ENCODE assay signal across 12 cellular contexts in the genomic region with DNA sequence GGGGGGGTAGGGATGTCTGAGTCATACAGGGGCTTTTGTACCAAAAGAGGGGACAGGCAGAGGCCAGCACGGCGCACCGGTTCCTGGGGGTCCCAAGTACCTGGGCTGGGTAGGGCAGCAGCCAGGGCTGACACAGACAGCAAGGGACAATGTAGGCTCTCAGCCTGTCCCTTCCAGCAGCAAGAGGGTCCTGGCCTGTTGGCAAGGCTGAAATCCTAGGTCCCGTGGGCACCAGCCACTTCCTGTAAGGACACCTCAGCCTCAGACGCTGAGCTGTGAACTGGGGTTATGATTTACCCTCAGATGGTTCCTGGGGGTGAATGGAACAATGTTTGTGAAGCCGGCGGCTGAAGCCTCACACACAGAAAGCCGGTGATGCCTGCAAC. TPM values are rescaled to one million over a fixed set of nuclear protein-coding genes. Genes with fewer than 3 reads are reported as not detected.
DNase-seq lines count a peak whose midpoint lies in the region; ATAC-seq, FAIRE-seq and TF ChIP-seq lines count a peak whose summit lies in the region.
"Had no signal": no experiment of that assay in that cellular context is flagged by ENCODE, and none has a peak within 500 bp of the region (broad histone marks: within the 10 kb centered on the region; RNA-seq: fewer than 3 reads in every experiment).

No MANE protein-coding gene starts in this region.

- H3K36me3 Mint-ChIP-seq in chondrocyte (ENCODE audit: low read depth) (no peaks in the 10 kb centered on the region), osteocyte (ENCODE audit: unreplicated experiment) (no peaks in the 10 kb centered on the region)

- CTCF ChIA-PET in A549 (lab: Yijun Ruan, JAX): interaction anchor here (1.0 to 6.3 kb wide), 8 partner anchors 11 to 86 kb away, joined by 3 to 44 read pairs (median 5); no protein-coding TSS in a partner anchor

- FAIRE-seq in A549 (lab: Jason Lieb, UNC) (no peak), small intestine (lab: Jason Lieb, UNC) (no peak)
- FAIRE-seq: bronchial epithelial cell had no signal

- H3K27me3 Mint-ChIP-seq in chondrocyte (ENCODE audit: low read depth) (no peaks in the 10 kb centered on the region), osteocyte (ENCODE audit: unreplicated experiment) (no peaks in the 10 kb centered on the region)

- H3K9me3 ChIP-seq in A549 (no peaks in the 10 kb centered on the region), small intestine (ENCODE audit: control insufficient read depth, low read depth) (no peaks in the 10 kb centered on the region)
- H3K9me3 ChIP-seq: vagina had no signal

- H3K27ac ChIP-seq in A549: peak overlapping the region; percentile 99
- no peak overlapping the region for H3K27ac ChIP-seq in small intestine (ENCODE audit: low read depth in 1 of 2, low read length in 1 of 2)
- no peak overlapping the region for H3K27ac ChIP-seq in mesendoderm (ENCODE audit: low read depth, low read length)
- H3K27ac ChIP-seq: vagina had no signal

- ATAC-seq in A549 (no peak), GM18861 (IDR thresholded peaks at IDR 0.05; ENCODE audit: unreplicated experiment) (no peak)

- TF ChIP-seq POLR2A in A549 (IDR thresholded peaks at IDR 0.05; ENCODE audit: low read length): no peak

- H3K27me3 ChIP-seq in H7 (ENCODE audit: control insufficient read depth, insufficient read depth, low read length): no peaks in the 10 kb centered on the region
- no peaks in the 10 kb centered on the region for H3K27me3 ChIP-seq in small intestine (ENCODE audit: control insufficient read depth in 2 of 2, insufficient read depth in 2 of 2, low read length in 2 of 2)
- H3K27me3 ChIP-seq in mesendoderm (ENCODE audit: insufficient read depth, low read length, poor library complexity): no peaks in the 10 kb centered on the region
- H3K27me3 ChIP-seq: vagina had no signal

- no peaks in the 10 kb centered on the region for H3K79me2 ChIP-seq in mesendoderm (ENCODE audit: control insufficient read depth, insufficient read depth, low read length)

- H2BK15ac ChIP-seq in mesendoderm (replicated peaks; ENCODE audit: low read depth): no peak overlapping the region

- H3K9me3 Mint-ChIP-seq in chondrocyte (ENCODE audit: low read depth) (no peaks in the 10 kb centered on the region), osteocyte (ENCODE audit: unreplicated experiment) (no peaks in the 10 kb centered on the region)
- H3K9me3 Mint-ChIP-seq: activated CD4-positive, alpha-beta memory T cell treated with anti-CD3 and anti-CD28 coated beads, Interleukin-2, amount 10 ng/mL, durations not matched to agents 7 days and 5 days had no signal

- no peak for TF ChIP-seq RAD21 in A549 (conservative IDR thresholded peaks at IDR 0.05 in 1 of 2, IDR thresholded peaks at IDR 0.05 in 1 of 2)

- no peaks in the 10 kb centered on the region for H3K36me3 ChIP-seq in H7 (replicated peaks; ENCODE audit: control insufficient read depth, insufficient read depth, low read length)
- H3K36me3 ChIP-seq in small intestine (ENCODE audit: control insufficient read depth in 2 of 2, insufficient read depth in 2 of 2, low read length in 2 of 2): no peaks in the 10 kb centered on the region
- no peaks in the 10 kb centered on the region for H3K36me3 ChIP-seq in mesendoderm (ENCODE audit: control insufficient read depth, insufficient read depth, low read length)

- H2BK120ac ChIP-seq in mesendoderm (ENCODE audit: low read depth, low read length): no peak overlapping the region

- 46% methylated on average over 5 of the region's 8 CpGs for WGBS in A549 (ENCODE audit: missing lambda C conversion rate)
- 61 to 77% (median 63%) methylated on average over 8 of the region's 8 CpGs for WGBS in small intestine, 3 donors
- WGBS in mesendoderm (ENCODE audit: extremely low coverage, insufficient coverage, low lambda C conversion rate): no CpG with 5 or more reads among the region's 8 CpGs

- H4K5ac ChIP-seq in mesendoderm (ENCODE audit: low read length): no peak overlapping the region

- TF ChIP-seq EP300 in A549 (IDR thresholded peaks at IDR 0.05): no peak

- no peak overlapping the region for H3K4me3 Mint-ChIP-seq in chondrocyte (ENCODE audit: unreplicated experiment)
- no peak overlapping the region for H3K4me3 Mint-ChIP-seq in osteocyte (ENCODE audit: unreplicated experiment)
- H3K4me3 Mint-ChIP-seq: activated CD4-positive, alpha-beta memory T cell treated with anti-CD3 and anti-CD28 coated beads, Interleukin-2, amount 10 ng/mL, durations not matched to agents 7 days and 5 days had no signal

- POLR2A ChIA-PET in A549 (lab: Yijun Ruan, JAX): no interaction called here

- H3K4me1 Mint-ChIP-seq in chondrocyte (ENCODE audit: low read depth): peaks cover 54% of the 10 kb centered on the region
- H3K4me1 Mint-ChIP-seq in osteocyte (ENCODE audit: unreplicated experiment): peaks cover 63% of the 10 kb centered on the region

- H3K4me3 ChIP-seq in A549 (peak overlapping the region; percentile 84), H7 (ENCODE audit: insufficient read depth, low read depth, low read length) (no peak overlapping the region), small intestine (ENCODE audit: low read depth in 1 of 2, low read length in 2 of 2) (no peak overlapping the region), mesendoderm (ENCODE audit: low read length) (no peak overlapping the region)
- H3K4me3 ChIP-seq: vagina had no signal

- H2AK5ac ChIP-seq in mesendoderm (ENCODE audit: low read length): no peak overlapping the region

- no peak for TF ChIP-seq CTCF in A549 (IDR thresholded peaks at IDR 0.05)
- no peak for TF ChIP-seq CTCF in chondrocyte (IDR thresholded peaks at IDR 0.05)
- TF ChIP-seq CTCF in osteocyte (IDR thresholded peaks at IDR 0.05): no peak

- no peak overlapping the region for H3K4ac ChIP-seq in mesendoderm (ENCODE audit: low read depth, low read length)

- no peak for DNase-seq in A549 (ENCODE audit: low read depth in 1 of 2, low spot score in 1 of 2)
- peak; percentile 40 for DNase-seq in H7
- DNase-seq in chondrocyte (ENCODE audit: low spot score): no peak
- DNase-seq in osteocyte (ENCODE audit: extremely low spot score, unreplicated experiment): peak; percentile 79
- DNase-seq in small intestine: no peak
- DNase-seq in mesendoderm: no peak
- no peak for DNase-seq in HuH-7.5 (ENCODE audit: low spot score)
- DNase-seq: activated CD4-positive, alpha-beta memory T cell treated with anti-CD3 and anti-CD28 coated beads, Interleukin-2, amount 10 ng/mL, durations not matched to agents 7 days and 5 days; T1000 had no signal

- H3K79me1 ChIP-seq in mesendoderm (ENCODE audit: low read length): no peaks in the 10 kb centered on the region

- H3K4me1 ChIP-seq in A549: peaks cover 76% of the 10 kb centered on the region
- peaks cover 3 to 10% of the 10 kb centered on the region in 2 donors for H3K4me1 ChIP-seq in small intestine (ENCODE audit: control insufficient read depth in 2 of 2, insufficient read depth in 1 of 2, low read depth in 1 of 2, low read length in 1 of 2)
- H3K4me1 ChIP-seq in mesendoderm (ENCODE audit: control insufficient read depth, low read depth, low read length): peaks cover 2% of the 10 kb centered on the region

- H3K18ac ChIP-seq in mesendoderm (ENCODE audit: low read length): no peak overlapping the region

- H3K4me2 ChIP-seq in A549 (peak overlapping the region; percentile 98), mesendoderm (ENCODE audit: low read length) (no peak overlapping the region)

- no peak overlapping the region for H3K9ac ChIP-seq in mesendoderm (ENCODE audit: low read length)

- no peak overlapping the region for H3K56ac ChIP-seq in mesendoderm (ENCODE audit: low read length)

- no peak overlapping the region for H3K23ac ChIP-seq in mesendoderm (ENCODE audit: low read length)

- no peak overlapping the region for H2BK5ac ChIP-seq in mesendoderm (ENCODE audit: low read length)

- H3K27ac Mint-ChIP-seq in chondrocyte (ENCODE audit: unreplicated experiment): peak overlapping the region; percentile 90
- H3K27ac Mint-ChIP-seq in osteocyte (ENCODE audit: unreplicated experiment): peak overlapping the region; percentile 86
- H3K27ac Mint-ChIP-seq: activated CD4-positive, alpha-beta memory T cell treated with anti-CD3 and anti-CD28 coated beads, Interleukin-2, amount 10 ng/mL, durations not matched to agents 7 days and 5 days had no signal

- H4K8ac ChIP-seq in mesendoderm (ENCODE audit: low read depth, low read length): no peak overlapping the region

TF ChIP-seq in A549, 52 proteins besides CTCF, POLR2A, EP300 and RAD21 (continues in another document):
- TF ChIP-seq JUNB (IDR thresholded peaks at IDR 0.05) (no peak), NFE2L2 (conservative IDR thresholded peaks at IDR 0.05; ENCODE audit: low read length) (no peak), ZNF302 (CRISPR knock-in tag; IDR thresholded peaks at IDR 0.05) (no peak), PHF8 (IDR thresholded peaks at IDR 0.05; ENCODE audit: borderline replicate concordance, low read depth) (no peak), ESRRA (IDR thresholded peaks at IDR 0.05; ENCODE audit: borderline replicate concordance, low read length) (no peak), FOSL2 (IDR thresholded peaks at IDR 0.05) (no peak), FOSL2 (CRISPR knock-in tag; IDR thresholded peaks at IDR 0.05) (no peak), EHMT2 (IDR thresholded peaks at IDR 0.05; ENCODE audit: low read depth) (no peak), KDM5A (IDR thresholded peaks at IDR 0.05) (no peak), CBX8 (IDR thresholded peaks at IDR 0.05) (no peak), FOXS1 (CRISPR knock-in tag; IDR thresholded peaks at IDR 0.05) (no peak), EHF (CRISPR knock-in tag; IDR thresholded peaks at IDR 0.05) (no peak)
- TF ChIP-seq, protein P1, sequence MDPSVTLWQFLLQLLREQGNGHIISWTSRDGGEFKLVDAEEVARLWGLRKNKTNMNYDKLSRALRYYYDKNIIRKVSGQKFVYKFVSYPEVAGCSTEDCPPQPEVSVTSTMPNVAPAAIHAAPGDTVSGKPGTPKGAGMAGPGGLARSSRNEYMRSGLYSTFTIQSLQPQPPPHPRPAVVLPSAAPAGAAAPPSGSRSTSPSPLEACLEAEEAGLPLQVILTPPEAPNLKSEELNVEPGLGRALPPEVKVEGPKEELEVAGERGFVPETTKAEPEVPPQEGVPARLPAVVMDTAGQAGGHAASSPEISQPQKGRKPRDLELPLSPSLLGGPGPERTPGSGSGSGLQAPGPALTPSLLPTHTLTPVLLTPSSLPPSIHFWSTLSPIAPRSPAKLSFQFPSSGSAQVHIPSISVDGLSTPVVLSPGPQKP (IDR thresholded peaks at IDR 0.05; ENCODE audit: low read depth, low read length): no peak

RNA-seq across cellular contexts. Expression of a gene that starts 41.3 kb away (rescaled TPM):
- 12.7 and 16.1 TPM in 2 replicates for polyA plus RNA-seq in A549 (2011; rRNA removed)
- 24.7 and 31.7 TPM in 2 replicates for polyA plus RNA-seq in A549 (2012; cell fraction: cytosol; rRNA removed)
- polyA plus RNA-seq in A549 (2012; cell fraction: nucleus; rRNA removed): 60.5 and 64.5 TPM in 2 replicates
- 28.4 to 29.5 TPM (median 29.2 TPM) in 3 replicates for polyA plus RNA-seq in A549 (2017; fragmentation: RNase III; extraction: RNeasy Plus Mini Kit Qiagen cat#74134 plus additional on column Dnase treatment)
- polyA minus RNA-seq in A549 (2011; rRNA and poly(A)+ RNA removed): 16.6 and 18.9 TPM in 2 replicates
- total RNA-seq in H7 (2014; rRNA removed; shearing (Covaris generic)): 16.6 and 19.3 TPM in 2 replicates
- 42.6 to 52.4 TPM (median 51.0 TPM) in 3 replicates for total RNA-seq in chondrocyte
- 40.1 and 41.4 TPM in 2 replicates for total RNA-seq in osteocyte
- polyA plus RNA-seq in small intestine: 1 to 10 TPM; 4.9 to 9.6 (median 6.5) TPM
- 2.0 TPM for polyA plus RNA-seq in mesendoderm (2013, experiment 1 of 2)
- 2.2 TPM for polyA plus RNA-seq in mesendoderm (2013, experiment 2 of 2)

Comparison
In these comparisons a context has a peak if more than half of its experiments do, and no peak if none do; other contexts are left out.
1. DNase-seq: peak in H7 (single experiment) and osteocyte (single experiment); none in A549 (0 of 2), chondrocyte (single experiment), small intestine (single experiment), mesendoderm (single experiment) and HuH-7.5 (single experiment).
2. H3K27ac ChIP-seq: peak in A549 (2 of 2); none in small intestine (0 of 2) and mesendoderm (single experiment).